24 cellular contexts compared by ENCODE assay signal in the genomic region with DNA sequence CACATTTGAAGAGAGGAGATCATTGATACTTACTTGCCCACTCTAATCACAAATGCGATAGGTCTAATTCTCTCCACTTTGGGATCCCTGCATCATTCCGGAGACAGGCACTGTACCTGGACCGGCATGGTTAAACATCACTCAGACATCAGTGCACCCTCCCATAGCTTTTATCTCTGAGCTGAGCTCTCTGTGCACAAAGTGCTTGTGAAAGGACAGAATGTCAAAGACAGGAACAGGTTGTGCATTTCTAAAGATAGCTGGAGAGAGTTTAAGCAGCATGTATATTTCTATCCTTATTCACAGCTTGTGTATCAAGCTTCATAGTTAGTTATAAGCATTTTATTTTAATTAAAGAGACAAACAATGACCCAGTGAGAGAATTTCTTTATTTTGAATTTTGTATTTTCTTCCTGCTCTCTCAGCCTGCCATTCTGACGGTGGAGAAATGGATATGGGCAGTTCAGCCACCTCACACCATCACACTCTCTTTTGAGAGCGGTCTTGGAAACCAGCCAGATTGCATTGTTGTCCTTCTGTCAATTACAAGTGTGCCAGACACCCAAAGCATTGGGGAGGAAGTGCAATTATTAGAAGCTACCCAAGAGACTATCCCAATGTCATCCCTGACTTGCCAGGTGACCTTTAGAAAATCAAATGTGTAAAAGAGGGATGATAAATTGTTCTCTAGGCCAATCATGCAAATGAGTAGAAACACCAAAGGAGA.
DNase-seq lines count a peak whose midpoint lies in the region; ATAC-seq and TF ChIP-seq lines count a peak whose summit lies in the region.
"Had no signal": no experiment of that assay in that cellular context is flagged by ENCODE, and none has a peak within 500 bp of the region (broad histone marks: within the 10 kb centered on the region; RNA-seq: fewer than 3 reads in every experiment).

No MANE protein-coding gene starts in this region.

- TF ChIP-seq CTCF in GM10248 (IDR thresholded peaks at IDR 0.05; ENCODE audit: control extremely low read depth, extremely low read depth, low read depth, missing control alignments) = no peak
- TF ChIP-seq CTCF in dorsolateral prefrontal cortex (IDR thresholded peaks at IDR 0.05 in 54 of 56, conservative IDR thresholded peaks at IDR 0.05 in 2 of 56; ENCODE audit: low read depth in 1 of 56, partially characterized antibody in 56 of 56) = no peak

- intact Hi-C loops in Right ventricle myocardium superior (cut with DNase I) = no loop called here
- intact Hi-C loops in dorsolateral prefrontal cortex (cut with DNase I) = no loop called here

- CTCF ChIA-PET in GM10248 (lab: Yijun Ruan, JAX) = interaction anchor here (1.4 kb wide), 1 partner anchor 15 kb away, joined by 3 read pairs; no protein-coding TSS in a partner anchor

- POLR2A ChIA-PET in GM10248 (lab: Yijun Ruan, JAX) = no interaction called here

- H3K27ac ChIP-seq in dorsolateral prefrontal cortex = no peak overlapping the region
- H3K27ac ChIP-seq: body of pancreas had no signal

- DNase-seq in DMS153 (lab: John Stamatoyannopoulos, UW) = peak; percentile 78
- DNase-seq in NCI-H1092 treated with DMSO at 0.1 percent for 48 hours (lab: John Stamatoyannopoulos, UW) = peak; percentile 30
- peak; percentile 82 for DNase-seq in NCI-H345 (lab: John Stamatoyannopoulos, UW)
- no peak for DNase-seq in Right ventricle myocardium superior
- no peak for DNase-seq in H7
- no peak for DNase-seq in GM10248 (ENCODE audit: extremely low spot score)
- no peak for DNase-seq in dorsolateral prefrontal cortex
- DNase-seq: activated CD4-positive, alpha-beta T cell treated with anti-CD3 and anti-CD28 coated beads for 4 hours; activated CD8-positive, alpha-beta memory T cell treated with anti-CD3 and anti-CD28 coated beads for 24 hours; activated gamma-delta T cell treated with Interleukin-2 at 50 U/mL for 16 hours; activated T-cell treated with anti-CD3 and anti-CD28 coated beads, Interleukin-2, amount 50 U/mL, for 24 hours; body of pancreas; effector CD8-positive, alpha-beta T cell; HCEC 1CT; IMR-90; left colon; naive thymus-derived CD4-positive, alpha-beta T cell; NCI-H1436 treated with DMSO at 0.1 percent for 48 hours; occipital lobe; small intestine; stimulated activated CD4-positive, alpha-beta T cell treated with anti-CD3 and anti-CD28 coated beads, Interleukin-1b, Interleukin-23, amount 100 ng/mL, for 48 hours had no signal

- H3K27me3 ChIP-seq in H7 (ENCODE audit: control insufficient read depth, insufficient read depth, low read length) (no peaks in the 10 kb centered on the region), dorsolateral prefrontal cortex (no peaks in the 10 kb centered on the region)
- H3K27me3 ChIP-seq: body of pancreas had no signal

- ATAC-seq in Right ventricle myocardium superior (ENCODE audit: poor library complexity) = peak; percentile 93
- ATAC-seq in HG03045 (IDR thresholded peaks at IDR 0.05; ENCODE audit: unreplicated experiment) = no peak
- ATAC-seq: body of pancreas; GM12878; left colon; naive thymus-derived CD4-positive, alpha-beta T cell; SK-N-SH treated with all-trans-retinoic acid at 6 μM for 48 hours had no signal

- H3K4me3 ChIP-seq in H7 (ENCODE audit: insufficient read depth, low read depth, low read length) (no peak overlapping the region), dorsolateral prefrontal cortex (no peak overlapping the region)
- H3K4me3 ChIP-seq: body of pancreas, GM12878 had no signal

- H3K36me3 ChIP-seq in H7 (replicated peaks; ENCODE audit: control insufficient read depth, insufficient read depth, low read length) = no peaks in the 10 kb centered on the region

Comparison
In these comparisons a context has a peak if more than half of its experiments do, and no peak if none do; other contexts are left out.
1. DNase-seq: peak in DMS153 (single experiment), NCI-H1092 treated with DMSO at 0.1 percent for 48 hours (single experiment) and NCI-H345 (single experiment); none in Right ventricle myocardium superior (single experiment), H7 (single experiment), GM10248 (single experiment) and dorsolateral prefrontal cortex (0 of 10).